In the genomic region with DNA sequence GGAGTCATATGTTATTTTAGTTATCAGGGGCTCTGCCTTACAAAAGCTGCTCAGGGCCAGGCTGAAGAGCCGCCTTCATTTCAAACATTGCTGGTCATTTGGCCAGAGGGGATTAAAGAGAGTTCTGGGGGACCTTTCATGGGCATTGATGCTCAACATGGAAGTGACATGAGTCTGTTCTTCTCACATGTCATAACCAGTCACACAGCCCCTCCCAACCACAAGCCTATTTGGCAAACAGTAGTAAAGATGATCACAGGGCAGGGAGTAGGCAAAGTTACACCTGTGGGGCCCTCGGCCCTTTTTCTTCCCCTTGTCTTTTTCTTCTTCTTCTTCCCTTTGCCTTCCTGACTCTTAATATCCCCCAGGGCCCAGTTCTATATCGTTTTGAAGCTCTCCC, we compare ENCODE assay signal across 24 cellular contexts. TPM values are rescaled to one million over a fixed set of nuclear protein-coding genes. Genes with fewer than 3 reads are reported as not detected.
DNase-seq lines count a peak whose midpoint lies in the region; ATAC-seq, FAIRE-seq and TF ChIP-seq lines count a peak whose summit lies in the region.
"Had no signal": no experiment of that assay in that cellular context is flagged by ENCODE, and none has a peak within 500 bp of the region (broad histone marks: within the 10 kb centered on the region; RNA-seq: fewer than 3 reads in every experiment).

No MANE protein-coding gene starts in this region.

- no peaks in the 10 kb centered on the region for H3K9me3 Mint-ChIP-seq in GM23338
- no peaks in the 10 kb centered on the region for H3K9me3 Mint-ChIP-seq in WTC11
- no peaks in the 10 kb centered on the region for H3K9me3 Mint-ChIP-seq in memory B cell
- H3K9me3 Mint-ChIP-seq in natural killer cell, result no peaks in the 10 kb centered on the region
- H3K9me3 Mint-ChIP-seq: CD4-positive, alpha-beta T cell; HFFc6 had no signal

- H3K9me2 ChIP-seq in GM23338 (ENCODE audit: insufficient read depth), result no peaks in the 10 kb centered on the region

- 51% methylated on average over 3 of the region's 3 CpGs for WGBS in A549 (ENCODE audit: missing lambda C conversion rate)

- FAIRE-seq in A549 (lab: Jason Lieb, UNC), result no peak
- FAIRE-seq: GM18507, HepG2, K562 had no signal

- H3K36me3 Mint-ChIP-seq in GM23338 (ENCODE audit: low read depth) (no peaks in the 10 kb centered on the region), WTC11 (no peaks in the 10 kb centered on the region), memory B cell (no peaks in the 10 kb centered on the region), natural killer cell (no peaks in the 10 kb centered on the region)

- intact Hi-C loops in natural killer cell (cut with micrococcal nuclease) (no loop called here), left ventricle myocardium inferior (cut with micrococcal nuclease) (no loop called here)

- no peaks in the 10 kb centered on the region for H3K27me3 ChIP-seq in GM23338 (ENCODE audit: insufficient read depth)
- no peaks in the 10 kb centered on the region for H3K27me3 ChIP-seq in left ventricle myocardium inferior (ENCODE audit: low read depth)
- H3K27me3 ChIP-seq: Peyer's patch had no signal

- no peaks in the 10 kb centered on the region for H3K4me1 ChIP-seq in A549
- peaks cover 8% of the 10 kb centered on the region for H3K4me1 ChIP-seq in GM23338 (ENCODE audit: insufficient read depth)
- no peaks in the 10 kb centered on the region for H3K4me1 ChIP-seq in left ventricle myocardium inferior
- H3K4me1 ChIP-seq: Caco-2, Peyer's patch had no signal

- H4K20me1 ChIP-seq in GM23338 (replicated peaks; ENCODE audit: insufficient read depth), result no peaks in the 10 kb centered on the region

- peak overlapping the region; percentile 85; the same call in 1 of the 2 replicates for H2AFZ ChIP-seq in GM23338

- H3K27ac ChIP-seq in A549, result no peak overlapping the region
- no peak overlapping the region for H3K27ac ChIP-seq in GM23338 (ENCODE audit: low read depth)
- H3K27ac ChIP-seq in left ventricle myocardium inferior (replicated peaks), result no peak overlapping the region
- H3K27ac ChIP-seq: Peyer's patch had no signal

- TF ChIP-seq CTCF in A549 (IDR thresholded peaks at IDR 0.05) (no peak), GM23338 (conservative IDR thresholded peaks at IDR 0.05; ENCODE audit: low read depth in 2 of 2) (no peak), WTC11 (IDR thresholded peaks at IDR 0.05) (no peak), natural killer cell (IDR thresholded peaks at IDR 0.05) (no peak), left ventricle myocardium inferior (IDR thresholded peaks at IDR 0.05; ENCODE audit: borderline replicate concordance) (no peak)

- H3K4me2 ChIP-seq in A549 (no peak overlapping the region), GM23338 (0 out of 2 replicates have a peak overlapping the region, but pooled peaks have one; percentile 4)

- H3K4me3 ChIP-seq in A549 (no peak overlapping the region), GM23338 (no peak overlapping the region), left ventricle myocardium inferior (no peak overlapping the region)
- H3K4me3 ChIP-seq: K562, Peyer's patch had no signal

- POLR2A ChIA-PET in A549 (lab: Yijun Ruan, JAX) (no interaction called here), WTC11 (lab: Charles Lee) (interaction anchor here (0.5 kb wide), 1 partner anchor 306 kb away, joined by 3 read pairs; no protein-coding TSS in a partner anchor)

- ATAC-seq in A549 (peak; percentile 29 to 43; a peak in 2 of 6 replicates), GM23338 (peak; percentile 42), WTC11 (peak; percentile 49), memory B cell (ENCODE audit: low read depth) (no peak), natural killer cell (no peak)
- ATAC-seq: HepG2, K562, SK-N-SH treated with all-trans-retinoic acid at 6 μM for 48 hours had no signal

- DNase-seq in A549 (ENCODE audit: low read depth in 1 of 2, low spot score in 1 of 2) (no peak), GM23338 (ENCODE audit: low spot score) (no peak), WTC11 (ENCODE audit: low spot score) (no peak), memory B cell (ENCODE audit: low spot score in 2 of 2) (no peak), NCI-H1694 (lab: John Stamatoyannopoulos, UW) (no peak), natural killer cell (no peak), NCI-H69 (lab: John Stamatoyannopoulos, UW) (no peak), left ventricle myocardium inferior (no peak)
- DNase-seq: Caco-2; CD4-positive, alpha-beta T cell; DMS 273 treated with DMSO at 0.1 percent for 48 hours; HFFc6; MM.1S; NCI-H1048; NCI-H2029 treated with DMSO at 0.1 percent for 48 hours; NCI-H2227 treated with DMSO at 0.1 percent for 48 hours; NCI-H510A; NCI-H748 treated with DMSO at 0.1 percent for 48 hours; Peyer's patch had no signal

- no peaks in the 10 kb centered on the region for H3K79me2 ChIP-seq in GM23338 (replicated peaks; ENCODE audit: insufficient read depth)

- TF ChIP-seq POLR2A in A549 (IDR thresholded peaks at IDR 0.05; ENCODE audit: low read length), result no peak

- peaks cover 19% of the 10 kb centered on the region; the same call in 2 of the 3 replicates for H3K4me1 Mint-ChIP-seq in GM23338
- peaks cover 21% of the 10 kb centered on the region for H3K4me1 Mint-ChIP-seq in WTC11
- H3K4me1 Mint-ChIP-seq in memory B cell, result no peaks in the 10 kb centered on the region
- H3K4me1 Mint-ChIP-seq in natural killer cell, result no peaks in the 10 kb centered on the region

- TF ChIP-seq RAD21 in A549 (conservative IDR thresholded peaks at IDR 0.05 in 1 of 2, IDR thresholded peaks at IDR 0.05 in 1 of 2), result no peak

- H3K27me3 Mint-ChIP-seq in GM23338 (ENCODE audit: insufficient read depth, low read depth, poor library complexity) (peaks cover 2% of the 10 kb centered on the region), WTC11 (ENCODE audit: low read depth) (no peaks in the 10 kb centered on the region), memory B cell (no peaks in the 10 kb centered on the region), natural killer cell (ENCODE audit: low read depth in 2 of 2) (peaks cover 2 to 4% of the 10 kb centered on the region in 2 donors)
- H3K27me3 Mint-ChIP-seq: CD4-positive, alpha-beta T cell had no signal

- no peak overlapping the region for H3K27ac Mint-ChIP-seq in GM23338
- H3K27ac Mint-ChIP-seq in WTC11, result peak overlapping the region; percentile 87
- H3K27ac Mint-ChIP-seq in memory B cell, result peak overlapping the region; percentile 1
- H3K27ac Mint-ChIP-seq in natural killer cell, result no peak overlapping the region
- H3K27ac Mint-ChIP-seq: CD4-positive, alpha-beta T cell; HFFc6 had no signal

- CTCF ChIA-PET in A549 (lab: Yijun Ruan, JAX) (no interaction called here), WTC11 (lab: Charles Lee) (interaction anchor here (0.9 to 1.5 kb wide), 4 partner anchors 33 to 307 kb away, joined by 3 to 5 read pairs (median 4); a partner anchor contains a TSS)

- H3K9me3 ChIP-seq in A549, result no peaks in the 10 kb centered on the region
- H3K9me3 ChIP-seq in left ventricle myocardium inferior (replicated peaks), result no peaks in the 10 kb centered on the region
- H3K9me3 ChIP-seq: Caco-2, Peyer's patch had no signal

- H3F3A ChIP-seq in GM23338 (replicated peaks; ENCODE audit: low read depth), result no peaks in the 10 kb centered on the region

- H3K36me3 ChIP-seq in GM23338 (ENCODE audit: insufficient read depth) (no peaks in the 10 kb centered on the region), left ventricle myocardium inferior (no peaks in the 10 kb centered on the region)
- H3K36me3 ChIP-seq: Peyer's patch had no signal

- no peak overlapping the region for H3K4me3 Mint-ChIP-seq in GM23338
- H3K4me3 Mint-ChIP-seq in WTC11, result 0 out of 2 replicates have a peak overlapping the region, but pooled peaks have one; percentile 8
- H3K4me3 Mint-ChIP-seq in memory B cell, result no peak overlapping the region
- no peak overlapping the region for H3K4me3 Mint-ChIP-seq in natural killer cell
- H3K4me3 Mint-ChIP-seq: CD4-positive, alpha-beta T cell; HFFc6 had no signal

- TF ChIP-seq EP300 in A549 (IDR thresholded peaks at IDR 0.05), result no peak

TF ChIP-seq in A549, 52 proteins besides CTCF, POLR2A, EP300 and RAD21 (continues in another document):
- TF ChIP-seq GATA3 (IDR thresholded peaks at IDR 0.05; ENCODE audit: borderline replicate concordance), result no peak
- TF ChIP-seq ZSCAN20 (CRISPR knock-in tag; IDR thresholded peaks at IDR 0.05), result no peak
- no peak for TF ChIP-seq BHLHE40 (IDR thresholded peaks at IDR 0.05; ENCODE audit: low read depth, low read length)
- TF ChIP-seq HOXB13 (CRISPR knock-in tag; IDR thresholded peaks at IDR 0.05; ENCODE audit: low read depth), result no peak
- no peak for TF ChIP-seq ZNF302 (CRISPR knock-in tag; IDR thresholded peaks at IDR 0.05)
- no peak for TF ChIP-seq SREBF2 (IDR thresholded peaks at IDR 0.05)
- TF ChIP-seq RCOR1 (IDR thresholded peaks at IDR 0.05; ENCODE audit: low read depth, low read length), result no peak

TF ChIP-seq in GM23338, 12 proteins besides CTCF, POLR2A, EP300 and RAD21 (continues in another document):
- TF ChIP-seq JUNB (IDR thresholded peaks at IDR 0.05; ENCODE audit: unreplicated experiment), result no peak

TF ChIP-seq in WTC11, 78 proteins besides CTCF, POLR2A, EP300 and RAD21 (continues in another document):
- no peak for TF ChIP-seq ETV6 (CRISPR knock-in tag; IDR thresholded peaks at IDR 0.05)
- TF ChIP-seq JUN (CRISPR knock-in tag; IDR thresholded peaks at IDR 0.05), result no peak
- TF ChIP-seq, protein P1, sequence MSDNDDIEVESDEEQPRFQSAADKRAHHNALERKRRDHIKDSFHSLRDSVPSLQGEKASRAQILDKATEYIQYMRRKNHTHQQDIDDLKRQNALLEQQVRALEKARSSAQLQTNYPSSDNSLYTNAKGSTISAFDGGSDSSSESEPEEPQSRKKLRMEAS (CRISPR knock-in tag; IDR thresholded peaks at IDR 0.05), result no peak
- TF ChIP-seq ZNF121 (CRISPR knock-in tag; IDR thresholded peaks at IDR 0.05), result no peak
- TF ChIP-seq ZNF219 (CRISPR knock-in tag; IDR thresholded peaks at IDR 0.05; ENCODE audit: borderline replicate concordance), result no peak
- TF ChIP-seq KAT7 (CRISPR knock-in tag; IDR thresholded peaks at IDR 0.05; ENCODE audit: borderline replicate concordance), result no peak
- TF ChIP-seq EMX1 (CRISPR knock-in tag; IDR thresholded peaks at IDR 0.05), result no peak
- no peak for TF ChIP-seq ZNF138 (CRISPR knock-in tag; conservative IDR thresholded peaks at IDR 0.05)

RNA-seq across cellular contexts. Expression of a gene that starts 33.3 kb away (rescaled TPM):
- polyA plus RNA-seq in A549 (2011; rRNA removed) (1.2 and 1.7 TPM in 2 replicates), A549 (2017; fragmentation: RNase III; extraction: RNeasy Plus Mini Kit Qiagen cat#74134 plus additional on column Dnase treatment) (0.68 to 0.91 TPM (median 0.70 TPM) in 3 replicates), GM23338 (2016; fragmentation: Nextera tagmentation; extraction: Ambion mirVana) (0.30 and 0.76 TPM in 2 replicates)
- polyA plus RNA-seq in A549 (2012; cell fraction: cytosol; rRNA removed), result 0.61 and 0.87 TPM in 2 replicates
- polyA plus RNA-seq in A549 (2012; cell fraction: nucleus; rRNA removed), result 1.2 and 1.3 TPM in 2 replicates
- 0.73 and 1.2 TPM in 2 replicates for polyA minus RNA-seq in A549 (2011; rRNA and poly(A)+ RNA removed)
- 0.07 and 0.70 TPM in 2 replicates for total RNA-seq in GM23338 (2014; rRNA removed; shearing (Covaris generic))
- total RNA-seq in WTC11 (2021) (0.09 to 0.34 TPM (median 0.32 TPM) in 3 replicates), natural killer cell (1 to 10 TPM in 2 of 3 donors, under 1 TPM in 1; 0.56 to 1.5 (median 1.2) TPM), left ventricle myocardium inferior (0.16 TPM)
- total RNA-seq: H7, HepG2 had no signal
- polyA plus RNA-seq: HepG2 had no signal

Comparison
In these comparisons a context has a peak if more than half of its experiments do, and no peak if none do; other contexts are left out.
1. ATAC-seq: peak in A549 (2 of 2), GM23338 (single experiment) and WTC11 (single experiment); none in memory B cell (single experiment) and natural killer cell (0 of 3).
2. H3K27ac Mint-ChIP-seq: peak in WTC11 (single experiment) and memory B cell (single experiment); none in GM23338 (single experiment) and natural killer cell (0 of 2).